ENCODE assay signal across 1 cellular context in genomic region chr17:48107137-48108055, GRCh38.
TF ChIP-seq lines count a peak whose summit lies in the region.

TSS of gene SNX11 (plus strand) at chr17:48107766. CDS start at chr17:48112044, 4,278 bp downstream.

TF ChIP-seq in HepG2, 621 proteins besides CTCF, POLR2A, EP300 and RAD21 (continued from another document and continues in another):
- 0 out of 2 replicates have a peak, but pooled peaks have one; percentile 74 for TF ChIP-seq CC2D1A (CRISPR knock-in tag; IDR thresholded peaks at IDR 0.05)
- 0 out of 2 replicates have a peak, but pooled peaks have one; percentile 20 for TF ChIP-seq ZNF740 (CRISPR knock-in tag; IDR thresholded peaks at IDR 0.05)
- TF ChIP-seq ATM (IDR thresholded peaks at IDR 0.05; ENCODE audit: borderline replicate concordance) = no peak
- TF ChIP-seq SPEN (CRISPR knock-in tag; IDR thresholded peaks at IDR 0.05; ENCODE audit: low read depth) = peak; percentile 83
- peak; percentile 24; the same call in 1 of the 2 replicates for TF ChIP-seq SNAPC2 (CRISPR knock-in tag; IDR thresholded peaks at IDR 0.05)
- 0 out of 2 replicates have a peak, but pooled peaks have one; percentile 73 for TF ChIP-seq ZNF20 (CRISPR knock-in tag; IDR thresholded peaks at IDR 0.05)
- peak; percentile 20; the same call in 1 of the 2 replicates for TF ChIP-seq RARA (CRISPR knock-in tag; IDR thresholded peaks at IDR 0.05)
- no peak; the same call in 1 of the 2 replicates for TF ChIP-seq ZNF724P (CRISPR knock-in tag; IDR thresholded peaks at IDR 0.05; ENCODE audit: borderline replicate concordance)
- 0 out of 2 replicates have a peak, but pooled peaks have one; percentile 72 for TF ChIP-seq ZNF660 (CRISPR knock-in tag; IDR thresholded peaks at IDR 0.05; ENCODE audit: borderline replicate concordance, low read depth)
- TF ChIP-seq IRX3 (CRISPR knock-in tag; IDR thresholded peaks at IDR 0.05; ENCODE audit: borderline replicate concordance, low read depth) = no peak
- TF ChIP-seq POLR2AphosphoS5 (IDR thresholded peaks at IDR 0.05; ENCODE audit: low read depth, low read length) = peak; percentile 93
- TF ChIP-seq SMAD1 (CRISPR knock-in tag; IDR thresholded peaks at IDR 0.05; ENCODE audit: borderline replicate concordance, low read depth) = peak; percentile 90
- TF ChIP-seq SP2 (CRISPR knock-in tag; IDR thresholded peaks at IDR 0.05) = peak; percentile 86
- TF ChIP-seq SNAPC4 (CRISPR knock-in tag; IDR thresholded peaks at IDR 0.05) = peak; percentile 91
- TF ChIP-seq DRAP1 (CRISPR knock-in tag; IDR thresholded peaks at IDR 0.05) = peak; percentile 82
- no peak for TF ChIP-seq ATF7 (IDR thresholded peaks at IDR 0.05)
- TF ChIP-seq ATF7 (CRISPR knock-in tag; IDR thresholded peaks at IDR 0.05) = peak; percentile 74; the same call in 1 of the 2 replicates
- no peak for TF ChIP-seq ATF4 (CRISPR knock-in tag; IDR thresholded peaks at IDR 0.05)
- peak; percentile 92 for TF ChIP-seq MXD1 (CRISPR knock-in tag; IDR thresholded peaks at IDR 0.05)
- peak; percentile 60 for TF ChIP-seq ELF3 (CRISPR knock-in tag; IDR thresholded peaks at IDR 0.05)
- peak; percentile 93 for TF ChIP-seq HMGXB3 (CRISPR knock-in tag; IDR thresholded peaks at IDR 0.05; ENCODE audit: borderline replicate concordance)
- TF ChIP-seq ETV6 (CRISPR knock-in tag; conservative IDR thresholded peaks at IDR 0.05) = no peak
- TF ChIP-seq NFKB2 (CRISPR knock-in tag; IDR thresholded peaks at IDR 0.05; ENCODE audit: borderline replicate concordance) = peak; percentile 62; the same call in 1 of the 2 replicates
- no peak for TF ChIP-seq IKZF4 (CRISPR knock-in tag; IDR thresholded peaks at IDR 0.05; ENCODE audit: borderline replicate concordance, low read depth, not compliant biosample characterization)
- peak; percentile 92 for TF ChIP-seq GATAD1 (CRISPR knock-in tag; IDR thresholded peaks at IDR 0.05)
- TF ChIP-seq ZNF576 (CRISPR knock-in tag; IDR thresholded peaks at IDR 0.05) = 0 out of 2 replicates have a peak, but pooled peaks have one; percentile 71
- TF ChIP-seq NFE2L1 (CRISPR knock-in tag; IDR thresholded peaks at IDR 0.05; ENCODE audit: borderline replicate concordance) = no peak; the same call in 1 of the 2 replicates
- no peak; the same call in 1 of the 2 replicates for TF ChIP-seq ZNF180 (CRISPR knock-in tag; IDR thresholded peaks at IDR 0.05; ENCODE audit: borderline replicate concordance, low read depth)
- TF ChIP-seq ZNF792 (CRISPR knock-in tag; IDR thresholded peaks at IDR 0.05) = 0 out of 2 replicates have a peak, but pooled peaks have one; percentile 38
- peak; percentile 33; the same call in 1 of the 2 replicates for TF ChIP-seq ZNF280D (CRISPR knock-in tag; IDR thresholded peaks at IDR 0.05)
- TF ChIP-seq KLF11 (CRISPR knock-in tag; IDR thresholded peaks at IDR 0.05) = 0 out of 2 replicates have a peak, but pooled peaks have one; percentile 15
- TF ChIP-seq BRF2 (CRISPR knock-in tag; IDR thresholded peaks at IDR 0.05) = no peak
- peak; percentile 85 for TF ChIP-seq TAF1 (CRISPR knock-in tag; IDR thresholded peaks at IDR 0.05)
- peak; percentile 95 for TF ChIP-seq ZNF772 (CRISPR knock-in tag; IDR thresholded peaks at IDR 0.05)
- TF ChIP-seq YY1 (IDR thresholded peaks at IDR 0.05; ENCODE audit: insufficient read depth, insufficient replicate concordance, low read depth, low read length) = peak; percentile 68
- TF ChIP-seq TEAD3 (CRISPR knock-in tag; optimal IDR thresholded peaks at IDR 0.05; ENCODE audit: borderline replicate concordance) = peak; percentile 57
- TF ChIP-seq UBTF (CRISPR knock-in tag; IDR thresholded peaks at IDR 0.05) = peak; percentile 80
- peak; percentile 81 for TF ChIP-seq GABPA (IDR thresholded peaks at IDR 0.05; ENCODE audit: low read depth, low read length)
- TF ChIP-seq GABPA (CRISPR knock-in tag; IDR thresholded peaks at IDR 0.05; ENCODE audit: low read depth) = peak; percentile 95
- TF ChIP-seq ZNF878 (CRISPR knock-in tag; IDR thresholded peaks at IDR 0.05) = no peak
- no peak for TF ChIP-seq ZNF362 (CRISPR knock-in tag; IDR thresholded peaks at IDR 0.05; ENCODE audit: borderline replicate concordance)
